Comparison of ENCODE assay signal across 8 cellular contexts in genomic region chr3:188683032-188683491, GRCh38.
A peak's percentile ranks its signal among the peaks of the same experiment; 100 is the strongest.
DNase-seq lines count a peak whose midpoint lies in the region; ATAC-seq and TF ChIP-seq lines count a peak whose summit lies in the region.

No MANE protein-coding gene starts in this region.

- H3K27me3 Mint-ChIP-seq in osteocyte (ENCODE audit: unreplicated experiment) = no peaks in the 10 kb centered on the region
- H3K27me3 Mint-ChIP-seq in nephron progenitor cell (ENCODE audit: low read depth, poor library complexity) = peaks cover 4% of the 10 kb centered on the region

- no peaks in the 10 kb centered on the region for H3K36me3 Mint-ChIP-seq in osteocyte (ENCODE audit: unreplicated experiment)
- H3K36me3 Mint-ChIP-seq in nephron progenitor cell (ENCODE audit: low read depth) = no peaks in the 10 kb centered on the region

- H3K4me3 Mint-ChIP-seq in osteocyte (ENCODE audit: unreplicated experiment) (no peak overlapping the region), nephron progenitor cell (no peak overlapping the region)

- ATAC-seq in HG02938 (IDR thresholded peaks at IDR 0.05; ENCODE audit: unreplicated experiment) = peak; percentile 59
- ATAC-seq in HG03571 (IDR thresholded peaks at IDR 0.05; ENCODE audit: unreplicated experiment) = no peak
- ATAC-seq in HG03460 (IDR thresholded peaks at IDR 0.05; ENCODE audit: unreplicated experiment) = no peak
- ATAC-seq in GM21526 (IDR thresholded peaks at IDR 0.05; ENCODE audit: low FRiP score, unreplicated experiment) = no peak

- H3K4me3 ChIP-seq in choroid plexus epithelial cell (ENCODE audit: low read depth, low read length) = no peak overlapping the region

- peak; percentile 59 for DNase-seq in AG20443 (ENCODE audit: low spot score)
- peak; percentile 99 for DNase-seq in choroid plexus epithelial cell (ENCODE audit: low read depth)
- DNase-seq in osteocyte (ENCODE audit: extremely low spot score, unreplicated experiment) = no peak
- DNase-seq in nephron progenitor cell = no peak

- peaks cover 49% of the 10 kb centered on the region for H3K4me1 Mint-ChIP-seq in osteocyte (ENCODE audit: unreplicated experiment)
- H3K4me1 Mint-ChIP-seq in nephron progenitor cell = peaks cover 12% of the 10 kb centered on the region

- TF ChIP-seq CTCF in choroid plexus epithelial cell (conservative IDR thresholded peaks at IDR 0.05; ENCODE audit: low read depth, low read length) (no peak), osteocyte (IDR thresholded peaks at IDR 0.05) (no peak), nephron progenitor cell (IDR thresholded peaks at IDR 0.05) (no peak)

- H3K9me3 Mint-ChIP-seq in osteocyte (ENCODE audit: unreplicated experiment) (no peaks in the 10 kb centered on the region), nephron progenitor cell (no peaks in the 10 kb centered on the region)

- peak overlapping the region; percentile 63 for H3K27ac Mint-ChIP-seq in osteocyte (ENCODE audit: unreplicated experiment)
- H3K27ac Mint-ChIP-seq in nephron progenitor cell = no peak overlapping the region

Comparison
In these comparisons a context has a peak if more than half of its experiments do, and no peak if none do; other contexts are left out.
1. DNase-seq: peak in AG20443 (single experiment) and choroid plexus epithelial cell (single experiment); none in osteocyte (single experiment) and nephron progenitor cell (single experiment).